Comparison of ENCODE assay signal across 10 cellular contexts in genomic region chr9:119313846-119314245, GRCh38. TPM values are rescaled to one million over a fixed set of nuclear protein-coding genes. Genes with fewer than 3 reads are reported as not detected.
"Had no signal": no experiment of that assay in that cellular context is flagged by ENCODE, and none has a peak within 500 bp of the region (broad histone marks: within the 10 kb centered on the region; RNA-seq: fewer than 3 reads in every experiment).

No MANE protein-coding gene starts in this region.

- H3K27ac Mint-ChIP-seq: IgD-negative memory B cell had no signal

- H3K9me3 Mint-ChIP-seq: IgD-negative memory B cell had no signal

- FAIRE-seq: HepG2, HTR-8/SVneo, K562 had no signal

- DNase-seq: IMR-90, KBM-7, KG1 had no signal

- ATAC-seq: HepG2, K562 had no signal

- H3K4me3 ChIP-seq: K562 had no signal

- H3K27ac ChIP-seq: HL-60 had no signal

- H3K4me3 Mint-ChIP-seq: IgD-negative memory B cell had no signal

- H3K36me3 Mint-ChIP-seq: IgD-negative memory B cell had no signal

- H3K4me1 Mint-ChIP-seq: IgD-negative memory B cell had no signal

RNA-seq across cellular contexts. Expression of gene BRINP1, which starts 55.4 kb away (rescaled TPM):
- total RNA-seq: HepG2, HT-29, HT1080, K562 had no signal
- polyA plus RNA-seq: HepG2, IgD-negative memory B cell, IMR-90, K562 had no signal
